In genomic region chr6:43645613-43645964, GRCh38 we compare ENCODE assay signal across 9 cellular contexts. TPM values are rescaled to one million over a fixed set of nuclear protein-coding genes. Genes with fewer than 3 reads are reported as not detected.
DNase-seq lines count a peak whose midpoint lies in the region; ATAC-seq and TF ChIP-seq lines count a peak whose summit lies in the region.
"Had no signal": no experiment of that assay in that cellular context is flagged by ENCODE, and none has a peak within 500 bp of the region (broad histone marks: within the 10 kb centered on the region; RNA-seq: fewer than 3 reads in every experiment).

No MANE protein-coding gene starts in this region.

- H3K9me3 ChIP-seq in upper lobe of left lung, result no peaks in the 10 kb centered on the region

- WGBS in upper lobe of left lung, 2 donors, result 12 to 16% methylated on average over 9 of the region's 9 CpGs

- no peak for DNase-seq in activated T-cell treated with anti-CD3 and anti-CD28 coated beads, Interleukin-2, amount 50 U/mL, for 4 hours
- DNase-seq in activated T-cell treated with anti-CD3 and anti-CD28 coated beads, Interleukin-2, amount 50 U/mL, for 48 hours, result no peak
- DNase-seq in choroid plexus epithelial cell (ENCODE audit: low read depth), result no peak
- no peak for DNase-seq in mesothelial cell of epicardium (ENCODE audit: low spot score in 2 of 2, unreplicated experiment in 2 of 2)
- no peak for DNase-seq in upper lobe of left lung
- no peak for DNase-seq in DMS79 (lab: John Stamatoyannopoulos, UW)
- DNase-seq in omental fat pad (ENCODE audit: low spot score), result no peak
- no peak for DNase-seq in activated CD8-positive, alpha-beta memory T cell treated with anti-CD3 and anti-CD28 coated beads for 24 hours

- peaks cover 0 to 15% (median 11%) of the 10 kb centered on the region in 4 donors for H3K4me1 ChIP-seq in upper lobe of left lung

- peak in 1 of 2 donors; percentile 17 for ATAC-seq in activated T-cell treated with anti-CD3 and anti-CD28 coated beads, Interleukin-2, amount 50 U/mL, for 4 hours
- peak in 1 of 2 donors; percentile 3 for ATAC-seq in upper lobe of left lung (ENCODE audit: low FRiP score in 2 of 2)
- no peak for ATAC-seq in omental fat pad (ENCODE audit: low FRiP score)

- H3K36me3 Mint-ChIP-seq in activated T-cell treated with anti-CD3 and anti-CD28 coated beads, Interleukin-2, amount 50 U/mL, for 4 hours (ENCODE audit: insufficient read depth), result peaks cover 11% of the 10 kb centered on the region
- peaks cover 10% of the 10 kb centered on the region for H3K36me3 Mint-ChIP-seq in mesothelial cell of epicardium

- H3K27me3 ChIP-seq in upper lobe of left lung, result no peaks in the 10 kb centered on the region

- H3K36me3 ChIP-seq in upper lobe of left lung, result peaks cover 0 to 22% (median 13%) of the 10 kb centered on the region in 4 donors

- peak overlapping the region; percentile 65 for H3K4me3 ChIP-seq in choroid plexus epithelial cell (ENCODE audit: low read depth, low read length)
- H3K4me3 ChIP-seq in upper lobe of left lung, result peak overlapping the region; percentile 15 to 62 (median 49)

- H3K9me3 Mint-ChIP-seq in activated T-cell treated with anti-CD3 and anti-CD28 coated beads, Interleukin-2, amount 50 U/mL, for 4 hours, result no peaks in the 10 kb centered on the region
- H3K9me3 Mint-ChIP-seq in mesothelial cell of epicardium, result no peaks in the 10 kb centered on the region

- H3K27ac Mint-ChIP-seq in mesothelial cell of epicardium, result peak overlapping the region; percentile 67

- TF ChIP-seq EP300 in upper lobe of left lung (IDR thresholded peaks at IDR 0.05), result no peak

- peak overlapping the region in 2 of 4 donors; percentile 67 to 72 for H3K27ac ChIP-seq in upper lobe of left lung

- peaks cover 7% of the 10 kb centered on the region for H3K4me1 Mint-ChIP-seq in activated T-cell treated with anti-CD3 and anti-CD28 coated beads, Interleukin-2, amount 50 U/mL, for 4 hours (ENCODE audit: low read depth)
- peaks cover 4% of the 10 kb centered on the region for H3K4me1 Mint-ChIP-seq in mesothelial cell of epicardium

- no peaks in the 10 kb centered on the region for H3K27me3 Mint-ChIP-seq in activated T-cell treated with anti-CD3 and anti-CD28 coated beads, Interleukin-2, amount 50 U/mL, for 4 hours (ENCODE audit: low read depth)
- H3K27me3 Mint-ChIP-seq in mesothelial cell of epicardium (ENCODE audit: low read depth), result no peaks in the 10 kb centered on the region

- TF ChIP-seq CTCF in choroid plexus epithelial cell (conservative IDR thresholded peaks at IDR 0.05; ENCODE audit: low read depth, low read length) (no peak), mesothelial cell of epicardium (IDR thresholded peaks at IDR 0.05; ENCODE audit: unreplicated experiment) (no peak), upper lobe of left lung (IDR thresholded peaks at IDR 0.05) (no peak), omental fat pad (IDR thresholded peaks at IDR 0.05) (no peak)

- no peak for TF ChIP-seq POLR2A in upper lobe of left lung (IDR thresholded peaks at IDR 0.05)

- H3K4me3 Mint-ChIP-seq in activated T-cell treated with anti-CD3 and anti-CD28 coated beads, Interleukin-2, amount 50 U/mL, for 4 hours, result peak overlapping the region; percentile 77
- peak overlapping the region; percentile 73 for H3K4me3 Mint-ChIP-seq in mesothelial cell of epicardium

RNA-seq across cellular contexts. Expression of gene RSPH9, which starts 0.8 kb away (rescaled TPM):
- not detected for total RNA-seq in activated T-cell treated with anti-CD3 and anti-CD28 coated beads, Interleukin-2, amount 50 U/mL, for 4 hours
- total RNA-seq in mesothelial cell of epicardium (0.80 to 0.88 TPM (median 0.82 TPM) in 3 replicates), upper lobe of left lung (1 to 10 TPM in 5 of 6 donors, under 1 TPM in 1; 0.20 to 4.2 (median 2.1) TPM), omental fat pad (under 1 TPM in 2 of 4 donors, not detected in 2; 0.09 to 0.44 TPM)
- total RNA-seq: activated CD8-positive, alpha-beta memory T cell treated with anti-CD3 and anti-CD28 coated beads for 36 hours had no signal

RNA-seq across cellular contexts. Expression of gene MAD2L1BP, which starts 9.9 kb away (rescaled TPM):
- 10 to 100 TPM; 32.1 to 32.7 (median 32.3) TPM for total RNA-seq in activated T-cell treated with anti-CD3 and anti-CD28 coated beads, Interleukin-2, amount 50 U/mL, for 4 hours
- 23.4 to 24.4 TPM (median 23.6 TPM) in 3 replicates for total RNA-seq in mesothelial cell of epicardium
- total RNA-seq in upper lobe of left lung, result 10 to 100 TPM; 16.8 to 66.4 (median 24.9) TPM
- total RNA-seq in omental fat pad, result 10 to 100 TPM; 26.3 to 49.0 (median 33.1) TPM

RNA-seq across cellular contexts. Expression of gene GTPBP2, which starts 16.5 kb away (rescaled TPM):
- total RNA-seq in activated T-cell treated with anti-CD3 and anti-CD28 coated beads, Interleukin-2, amount 50 U/mL, for 4 hours, result 10 to 100 TPM; 37.3 to 50.3 (median 39.1) TPM
- total RNA-seq in mesothelial cell of epicardium (76.5 to 78.0 TPM (median 77.6 TPM) in 3 replicates), upper lobe of left lung (100 to 1,000 TPM in 1 of 6 donors, 10 to 100 TPM in 5; 41.3 to 128 (median 78.1) TPM), omental fat pad (10 to 100 TPM; 37.5 to 65.7 (median 44.0) TPM)

RNA-seq across cellular contexts. Expression of gene MRPS18A, which starts 42.0 kb away (rescaled TPM):
- 10 to 100 TPM; 70.0 to 75.1 (median 72.7) TPM for total RNA-seq in activated T-cell treated with anti-CD3 and anti-CD28 coated beads, Interleukin-2, amount 50 U/mL, for 4 hours
- total RNA-seq in mesothelial cell of epicardium (41.4 to 46.6 TPM (median 46.0 TPM) in 3 replicates), upper lobe of left lung (10 to 100 TPM; 21.0 to 45.6 (median 33.4) TPM), omental fat pad (10 to 100 TPM; 30.3 to 54.7 (median 42.5) TPM)
